ENCODE assay signal across 2 cellular contexts in genomic region chr20:50197463-50197862, GRCh38.
TF ChIP-seq lines count a peak whose summit lies in the region.

No MANE protein-coding gene starts in this region.

TF ChIP-seq in A549, 52 proteins besides CTCF, POLR2A, EP300 and RAD21:
- TF ChIP-seq CHD2 (IDR thresholded peaks at IDR 0.05; ENCODE audit: low read length, partially characterized antibody) (no peak), HDAC2 (IDR thresholded peaks at IDR 0.05) (no peak), JUNB (IDR thresholded peaks at IDR 0.05) (no peak), MYC (IDR thresholded peaks at IDR 0.05; ENCODE audit: borderline replicate concordance, low read length) (no peak), ZC3H11A (IDR thresholded peaks at IDR 0.05) (no peak), EHF (CRISPR knock-in tag; IDR thresholded peaks at IDR 0.05) (no peak)

TF ChIP-seq in K562, 482 proteins besides CTCF, POLR2A, EP300 and RAD21 (continues in another document):
- TF ChIP-seq ARID2 (IDR thresholded peaks at IDR 0.05) (no peak), FOXM1 (IDR thresholded peaks at IDR 0.05; ENCODE audit: low read depth) (0 out of 2 replicates have a peak, but pooled peaks have one; percentile 32), FOXM1 (CRISPR knock-in tag; IDR thresholded peaks at IDR 0.05; ENCODE audit: low read depth) (no peak), ZNF395 (CRISPR knock-in tag; IDR thresholded peaks at IDR 0.05) (no peak), PBX2 (CRISPR knock-in tag; IDR thresholded peaks at IDR 0.05; ENCODE audit: low read depth) (no peak), PBX2 (tag; conservative IDR thresholded peaks at IDR 0.05; ENCODE audit: low read depth) (no peak), SMAD4 (CRISPR knock-in tag; conservative IDR thresholded peaks at IDR 0.05) (peak; percentile 38; the same call in 1 of the 2 replicates), ZNF740 (CRISPR knock-in tag; IDR thresholded peaks at IDR 0.05) (peak; percentile 89), ZNF740 (tag; IDR thresholded peaks at IDR 0.05) (no peak), TFE3 (CRISPR knock-in tag; IDR thresholded peaks at IDR 0.05) (no peak), CREM (IDR thresholded peaks at IDR 0.05; ENCODE audit: low read depth) (peak; percentile 55), JUNB (CRISPR knock-in tag; conservative IDR thresholded peaks at IDR 0.05) (no peak), ZNF717 (CRISPR knock-in tag; IDR thresholded peaks at IDR 0.05) (no peak), GATA2 (CRISPR knock-in tag; IDR thresholded peaks at IDR 0.05) (peak; percentile 75), ZEB2 (IDR thresholded peaks at IDR 0.05) (peak; percentile 44; the same call in 1 of the 2 replicates), PML (IDR thresholded peaks at IDR 0.05; ENCODE audit: low read length) (peak; percentile 29; the same call in 1 of the 2 replicates), TFAP4 (CRISPR knock-in tag; IDR thresholded peaks at IDR 0.05; ENCODE audit: borderline replicate concordance) (peak; percentile 33; the same call in 1 of the 2 replicates), BCOR (IDR thresholded peaks at IDR 0.05) (peak; percentile 64; the same call in 1 of the 2 replicates), ELF4 (CRISPR knock-in tag; IDR thresholded peaks at IDR 0.05) (peak; percentile 47; the same call in 1 of the 2 replicates), HDAC2 (IDR thresholded peaks at IDR 0.05) (no peak), POLR2AphosphoS5 (IDR thresholded peaks at IDR 0.05; ENCODE audit: control insufficient read depth, insufficient read depth, low read depth, low read length) (peak; percentile 73), ZNF695 (CRISPR knock-in tag; IDR thresholded peaks at IDR 0.05) (no peak), STAG1 (CRISPR knock-in tag; IDR thresholded peaks at IDR 0.05; ENCODE audit: borderline replicate concordance) (no peak), TSHZ1 (CRISPR knock-in tag; IDR thresholded peaks at IDR 0.05) (no peak), OTX1 (CRISPR knock-in tag; IDR thresholded peaks at IDR 0.05) (no peak), PREB (CRISPR knock-in tag; IDR thresholded peaks at IDR 0.05) (no peak), ZFPM2 (CRISPR knock-in tag; IDR thresholded peaks at IDR 0.05) (no peak), CREB1 (IDR thresholded peaks at IDR 0.05) (peak; percentile 41; the same call in 1 of the 2 replicates), CREB1 (CRISPR knock-in tag; IDR thresholded peaks at IDR 0.05) (no peak), FOXP4 (CRISPR knock-in tag; IDR thresholded peaks at IDR 0.05; ENCODE audit: borderline replicate concordance) (no peak), MCM3 (IDR thresholded peaks at IDR 0.05) (no peak), NKRF (IDR thresholded peaks at IDR 0.05; ENCODE audit: borderline replicate concordance) (no peak), YY1 (IDR thresholded peaks at IDR 0.05; ENCODE audit: borderline replicate concordance in 1 of 3, control insufficient read depth in 1 of 3, extremely low read depth in 1 of 3, insufficient read depth in 3 of 3, insufficient read length in 1 of 3, insufficient replicate concordance in 2 of 3, low read depth in 1 of 3, low read length in 2 of 3) (peak in 1 of 3 experiments; percentile 33), ETS1 (conservative IDR thresholded peaks at IDR 0.05; ENCODE audit: control insufficient read depth, low read depth, low read length) (0 out of 2 replicates have a peak, but pooled peaks have one; percentile 14), ATF1 (CRISPR knock-in tag; IDR thresholded peaks at IDR 0.05) (no peak), ATF1 (tag; IDR thresholded peaks at IDR 0.05) (no peak), TRIM24 (IDR thresholded peaks at IDR 0.05) (peak; percentile 63 to 74; a peak in 3 of 4 replicates), MAZ (CRISPR knock-in tag; conservative IDR thresholded peaks at IDR 0.05 in 1 of 2, IDR thresholded peaks at IDR 0.05 in 1 of 2) (peak in 1 of 2 experiments; percentile 54; a peak in 2 of 4 replicates), USF1 (CRISPR knock-in tag; IDR thresholded peaks at IDR 0.05) (0 out of 2 replicates have a peak, but pooled peaks have one; percentile 12), ZZZ3 (IDR thresholded peaks at IDR 0.05) (no peak)
